In genomic region chr1:151237678-151238466, GRCh38 we compare ENCODE assay signal across 1 cellular context.
TF ChIP-seq lines count a peak whose summit lies in the region.

No MANE protein-coding gene starts in this region.

TF ChIP-seq in GM12878, 131 proteins besides CTCF, POLR2A, EP300 and RAD21:
- peak; percentile 41; the same call in 1 of the 2 replicates for TF ChIP-seq RUNX3 (IDR thresholded peaks at IDR 0.05; ENCODE audit: low read length)
- no peak for TF ChIP-seq KLF5 (IDR thresholded peaks at IDR 0.05; ENCODE audit: partially characterized antibody)
- TF ChIP-seq, protein P1, sequence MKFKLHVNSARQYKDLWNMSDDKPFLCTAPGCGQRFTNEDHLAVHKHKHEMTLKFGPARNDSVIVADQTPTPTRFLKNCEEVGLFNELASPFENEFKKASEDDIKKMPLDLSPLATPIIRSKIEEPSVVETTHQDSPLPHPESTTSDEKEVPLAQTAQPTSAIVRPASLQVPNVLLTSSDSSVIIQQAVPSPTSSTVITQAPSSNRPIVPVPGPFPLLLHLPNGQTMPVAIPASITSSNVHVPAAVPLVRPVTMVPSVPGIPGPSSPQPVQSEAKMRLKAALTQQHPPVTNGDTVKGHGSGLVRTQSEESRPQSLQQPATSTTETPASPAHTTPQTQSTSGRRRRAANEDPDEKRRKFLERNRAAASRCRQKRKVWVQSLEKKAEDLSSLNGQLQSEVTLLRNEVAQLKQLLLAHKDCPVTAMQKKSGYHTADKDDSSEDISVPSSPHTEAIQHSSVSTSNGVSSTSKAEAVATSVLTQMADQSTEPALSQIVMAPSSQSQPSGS (IDR thresholded peaks at IDR 0.05; ENCODE audit: low read length): 0 out of 2 replicates have a peak, but pooled peaks have one; percentile 10
- TF ChIP-seq ZNF384 (IDR thresholded peaks at IDR 0.05; ENCODE audit: borderline replicate concordance, low read depth, low read length): no peak
- TF ChIP-seq ETV6 (conservative IDR thresholded peaks at IDR 0.05 in 1 of 2, IDR thresholded peaks at IDR 0.05 in 1 of 2; ENCODE audit: borderline replicate concordance in 1 of 2, low read depth in 1 of 2): peak in 1 of 2 experiments; percentile 61; a peak in 1 of 4 replicates
- TF ChIP-seq HDAC2 (IDR thresholded peaks at IDR 0.05): no peak
- no peak for TF ChIP-seq MTA3 (IDR thresholded peaks at IDR 0.05; ENCODE audit: borderline replicate concordance, low read length)
- peak; percentile 93 for TF ChIP-seq SPI1 (IDR thresholded peaks at IDR 0.05; ENCODE audit: borderline replicate concordance, insufficient read depth, low read depth, low read length)
- TF ChIP-seq, protein P2, sequence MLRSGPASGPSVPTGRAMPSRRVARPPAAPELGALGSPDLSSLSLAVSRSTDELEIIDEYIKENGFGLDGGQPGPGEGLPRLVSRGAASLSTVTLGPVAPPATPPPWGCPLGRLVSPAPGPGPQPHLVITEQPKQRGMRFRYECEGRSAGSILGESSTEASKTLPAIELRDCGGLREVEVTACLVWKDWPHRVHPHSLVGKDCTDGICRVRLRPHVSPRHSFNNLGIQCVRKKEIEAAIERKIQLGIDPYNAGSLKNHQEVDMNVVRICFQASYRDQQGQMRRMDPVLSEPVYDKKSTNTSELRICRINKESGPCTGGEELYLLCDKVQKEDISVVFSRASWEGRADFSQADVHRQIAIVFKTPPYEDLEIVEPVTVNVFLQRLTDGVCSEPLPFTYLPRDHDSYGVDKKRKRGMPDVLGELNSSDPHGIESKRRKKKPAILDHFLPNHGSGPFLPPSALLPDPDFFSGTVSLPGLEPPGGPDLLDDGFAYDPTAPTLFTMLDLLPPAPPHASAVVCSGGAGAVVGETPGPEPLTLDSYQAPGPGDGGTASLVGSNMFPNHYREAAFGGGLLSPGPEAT (IDR thresholded peaks at IDR 0.05; ENCODE audit: low read depth): peak; percentile 43; the same call in 1 of the 2 replicates
- TF ChIP-seq USF2 (IDR thresholded peaks at IDR 0.05; ENCODE audit: borderline replicate concordance, low read depth, low read length): no peak
- no peak for TF ChIP-seq CHD4 (IDR thresholded peaks at IDR 0.05)
- peak; percentile 68 for TF ChIP-seq EED (IDR thresholded peaks at IDR 0.05; ENCODE audit: low read depth)
- peak; percentile 54 for TF ChIP-seq IKZF1 (conservative IDR thresholded peaks at IDR 0.05)
- TF ChIP-seq JUNB (IDR thresholded peaks at IDR 0.05): peak; percentile 75
- TF ChIP-seq IKZF2 (IDR thresholded peaks at IDR 0.05): peak; percentile 76 to 80
- no peak for TF ChIP-seq USF1 (IDR thresholded peaks at IDR 0.05; ENCODE audit: borderline replicate concordance, extremely low read length, insufficient read depth, low read depth, low read length)
- TF ChIP-seq IRF4 (IDR thresholded peaks at IDR 0.05; ENCODE audit: low read depth, low read length): peak; percentile 61; the same call in 1 of the 2 replicates
- TF ChIP-seq CREM (IDR thresholded peaks at IDR 0.05; ENCODE audit: low read depth): 0 out of 2 replicates have a peak, but pooled peaks have one; percentile 31
- TF ChIP-seq, protein P3, sequence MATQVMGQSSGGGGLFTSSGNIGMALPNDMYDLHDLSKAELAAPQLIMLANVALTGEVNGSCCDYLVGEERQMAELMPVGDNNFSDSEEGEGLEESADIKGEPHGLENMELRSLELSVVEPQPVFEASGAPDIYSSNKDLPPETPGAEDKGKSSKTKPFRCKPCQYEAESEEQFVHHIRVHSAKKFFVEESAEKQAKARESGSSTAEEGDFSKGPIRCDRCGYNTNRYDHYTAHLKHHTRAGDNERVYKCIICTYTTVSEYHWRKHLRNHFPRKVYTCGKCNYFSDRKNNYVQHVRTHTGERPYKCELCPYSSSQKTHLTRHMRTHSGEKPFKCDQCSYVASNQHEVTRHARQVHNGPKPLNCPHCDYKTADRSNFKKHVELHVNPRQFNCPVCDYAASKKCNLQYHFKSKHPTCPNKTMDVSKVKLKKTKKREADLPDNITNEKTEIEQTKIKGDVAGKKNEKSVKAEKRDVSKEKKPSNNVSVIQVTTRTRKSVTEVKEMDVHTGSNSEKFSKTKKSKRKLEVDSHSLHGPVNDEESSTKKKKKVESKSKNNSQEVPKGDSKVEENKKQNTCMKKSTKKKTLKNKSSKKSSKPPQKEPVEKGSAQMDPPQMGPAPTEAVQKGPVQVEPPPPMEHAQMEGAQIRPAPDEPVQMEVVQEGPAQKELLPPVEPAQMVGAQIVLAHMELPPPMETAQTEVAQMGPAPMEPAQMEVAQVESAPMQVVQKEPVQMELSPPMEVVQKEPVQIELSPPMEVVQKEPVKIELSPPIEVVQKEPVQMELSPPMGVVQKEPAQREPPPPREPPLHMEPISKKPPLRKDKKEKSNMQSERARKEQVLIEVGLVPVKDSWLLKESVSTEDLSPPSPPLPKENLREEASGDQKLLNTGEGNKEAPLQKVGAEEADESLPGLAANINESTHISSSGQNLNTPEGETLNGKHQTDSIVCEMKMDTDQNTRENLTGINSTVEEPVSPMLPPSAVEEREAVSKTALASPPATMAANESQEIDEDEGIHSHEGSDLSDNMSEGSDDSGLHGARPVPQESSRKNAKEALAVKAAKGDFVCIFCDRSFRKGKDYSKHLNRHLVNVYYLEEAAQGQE (IDR thresholded peaks at IDR 0.05; ENCODE audit: low read depth, low read length): no peak
- TF ChIP-seq DPF2 (IDR thresholded peaks at IDR 0.05): peak; percentile 52; the same call in 1 of the 2 replicates
- TF ChIP-seq CHD2 (IDR thresholded peaks at IDR 0.05; ENCODE audit: borderline replicate concordance, low read depth, low read length): no peak
